ENCODE assay signal across 13 cellular contexts in the genomic region with DNA sequence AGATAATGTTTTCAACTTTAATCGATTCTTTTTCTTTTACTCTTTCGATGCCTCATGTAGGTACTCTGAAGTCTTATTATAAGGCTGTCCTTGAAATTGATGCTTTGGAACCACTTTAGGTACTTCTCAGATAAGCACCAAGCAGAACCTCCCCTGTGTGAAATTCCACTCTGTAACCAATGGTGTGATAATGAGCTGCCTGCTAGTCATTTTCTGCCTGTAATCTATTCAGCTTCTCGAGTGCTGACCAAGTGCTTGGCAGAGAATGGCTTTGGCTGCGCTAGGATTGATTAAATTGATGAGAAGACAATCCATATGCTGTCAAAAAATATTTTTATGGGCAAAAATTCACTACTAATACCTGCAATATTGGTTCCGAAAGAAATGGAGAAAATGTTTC. TPM values are rescaled to one million over a fixed set of nuclear protein-coding genes. Genes with fewer than 3 reads are reported as not detected.
DNase-seq lines count a peak whose midpoint lies in the region; ATAC-seq, FAIRE-seq and TF ChIP-seq lines count a peak whose summit lies in the region.
"Had no signal": no experiment of that assay in that cellular context is flagged by ENCODE, and none has a peak within 500 bp of the region (broad histone marks: within the 10 kb centered on the region; RNA-seq: fewer than 3 reads in every experiment).

No MANE protein-coding gene starts in this region.

- ATAC-seq in K562 (peak; percentile 67), GM21390 (IDR thresholded peaks at IDR 0.05; ENCODE audit: unreplicated experiment) (no peak), sciatic nerve (no peak)
- ATAC-seq: effector memory CD8-positive, alpha-beta T cell; naive thymus-derived CD8-positive, alpha-beta T cell had no signal

- 32% methylated on average over 5 of the region's 5 CpGs for WGBS in K562 (ENCODE audit: insufficient coverage, low coverage, missing lambda C conversion rate)
- WGBS in mesodermal cell (ENCODE audit: insufficient coverage in 2 of 2), 2 experiments = 20 to 72% methylated on average over 1 to 4 of the region's 5 CpGs

- TF ChIP-seq EP300 in K562 (IDR thresholded peaks at IDR 0.05; ENCODE audit: low read length) = no peak

- no peak overlapping the region; the same call in 1 of the 2 replicates for H3K4me2 ChIP-seq in K562 (ENCODE audit: insufficient read depth, low read length)

- POLR2A ChIA-PET in K562 (lab: Yijun Ruan, JAX) = interaction anchor here (0.9 to 1.2 kb wide), 2 partner anchors 10 to 12 kb away, joined by 3 to 4 read pairs; no protein-coding TSS in a partner anchor

- no peaks in the 10 kb centered on the region for H3K9me1 ChIP-seq in K562 (ENCODE audit: control insufficient read depth, insufficient read depth, low read length)

- no peaks in the 10 kb centered on the region for H3K79me2 ChIP-seq in K562 (ENCODE audit: control insufficient read depth, insufficient read depth, low read length)

- no peak for FAIRE-seq in K562 (lab: Jason Lieb, UNC)

- no peaks in the 10 kb centered on the region for H3K9me3 ChIP-seq in K562 (replicated peaks; ENCODE audit: control insufficient read depth, insufficient read depth, low read depth, low read length)
- H3K9me3 ChIP-seq in mesodermal cell (ENCODE audit: control insufficient read depth, low read length) = no peaks in the 10 kb centered on the region
- H3K9me3 ChIP-seq in MG63 = no peaks in the 10 kb centered on the region
- H3K9me3 ChIP-seq in colonic mucosa = no peaks in the 10 kb centered on the region

- H3K4me1 ChIP-seq in K562 (replicated peaks in 1 of 2; ENCODE audit: control insufficient read depth in 2 of 2, insufficient read depth in 2 of 2, low read length in 2 of 2) (no peaks in the 10 kb centered on the region), mesodermal cell (ENCODE audit: control insufficient read depth, insufficient read depth, low read length, poor library complexity, severe bottlenecking) (no peaks in the 10 kb centered on the region), colonic mucosa (no peaks in the 10 kb centered on the region)

- intact Hi-C loops in K562 (cut with micrococcal nuclease) = no loop called here
- intact Hi-C loops in sciatic nerve (cut with DNase I) = no loop called here
- intact Hi-C loops in colonic mucosa (cut with DNase I) = no loop called here

- H3K36me3 ChIP-seq in K562 (ENCODE audit: control insufficient read depth, insufficient read depth, low read length) (no peaks in the 10 kb centered on the region), mesodermal cell (ENCODE audit: control insufficient read depth, insufficient read depth, low read length) (no peaks in the 10 kb centered on the region), MG63 (no peaks in the 10 kb centered on the region), colonic mucosa (no peaks in the 10 kb centered on the region)
- H3K36me3 ChIP-seq: brain microvascular endothelial cell had no signal

- H3K4me3 ChIP-seq in K562 (no peak overlapping the region), mesodermal cell (ENCODE audit: extremely low read depth, insufficient read depth, low read length, poor library complexity, severe bottlenecking) (no peak overlapping the region), MG63 (no peak overlapping the region), colonic mucosa (no peak overlapping the region)

- no peak for TF ChIP-seq RAD21 in K562 (CRISPR knock-in tag; conservative IDR thresholded peaks at IDR 0.05 in 1 of 2, IDR thresholded peaks at IDR 0.05 in 1 of 2)

- BruUV-seq in K562 (replicated peaks; lab: Mats Ljungman, UMichigan) = no TSS peak

- no peak for TF ChIP-seq CTCF in K562 (IDR thresholded peaks at IDR 0.05 in 2 of 3, conservative IDR thresholded peaks at IDR 0.05 in 1 of 3; ENCODE audit: insufficient read depth in 2 of 3, low read depth in 1 of 3, low read length in 3 of 3)
- no peak for TF ChIP-seq CTCF in colonic mucosa (IDR thresholded peaks at IDR 0.05)

- no peak for TF ChIP-seq POLR2A in K562 (conservative IDR thresholded peaks at IDR 0.05)

- DNase-seq in NCI-H1092 (lab: John Stamatoyannopoulos, UW) (peak; percentile 13), NCI-H1930 (lab: John Stamatoyannopoulos, UW) (peak; percentile 25 to 27), K562 (ENCODE audit: extremely low read depth in 1 of 4, low spot score in 3 of 4) (peak in 1 of 4 experiments; percentile 23), MG63 (no peak), sciatic nerve (ENCODE audit: low spot score) (no peak), colonic mucosa (no peak)
- DNase-seq: activated B cell treated with CpG ODN at 0.5 μM for 24 hours; brain microvascular endothelial cell; effector memory CD8-positive, alpha-beta T cell; naive thymus-derived CD8-positive, alpha-beta T cell; NCI-H774 had no signal

- in situ Hi-C loops in K562 (cut with MboI) = no loop called here

- H3K27ac ChIP-seq in K562 (ENCODE audit: extremely low read depth, low read depth, low read length) (no peak overlapping the region), mesodermal cell (ENCODE audit: low read depth, low read length, severe bottlenecking) (peak overlapping the region; percentile 58), colonic mucosa (no peak overlapping the region)
- H3K27ac ChIP-seq: brain microvascular endothelial cell had no signal

- H3K27me3 ChIP-seq in K562 (ENCODE audit: control insufficient read depth in 2 of 2, insufficient read depth in 2 of 2, low read length in 2 of 2) = no peaks in the 10 kb centered on the region
- no peaks in the 10 kb centered on the region for H3K27me3 ChIP-seq in MG63
- H3K27me3 ChIP-seq in colonic mucosa = no peaks in the 10 kb centered on the region
- H3K27me3 ChIP-seq: brain microvascular endothelial cell had no signal

- CTCF ChIA-PET in K562 (lab: Yijun Ruan, JAX; ENCODE audit: low intra/inter-chr PET ratio) = no interaction called here

- no peak overlapping the region for H2AFZ ChIP-seq in K562 (ENCODE audit: low read depth, low read length)

- no peaks in the 10 kb centered on the region for H4K20me1 ChIP-seq in K562 (replicated peaks; ENCODE audit: control insufficient read depth, insufficient read depth, low read length)

- H3K9ac ChIP-seq in K562 (ENCODE audit: insufficient read depth in 1 of 2, low read depth in 2 of 2, low read length in 2 of 2) = no peak overlapping the region
- H3K9ac ChIP-seq in colonic mucosa (ENCODE audit: low read depth in 2 of 2, low read length in 2 of 2) = no peak overlapping the region

TF ChIP-seq in K562, 482 proteins besides CTCF, POLR2A, EP300 and RAD21 (continues in another document):
- TF ChIP-seq ESRRA (IDR thresholded peaks at IDR 0.05; ENCODE audit: borderline replicate concordance, low read depth) (no peak), RBBP5 (IDR thresholded peaks at IDR 0.05; ENCODE audit: borderline replicate concordance, insufficient read depth, low read length, poor library complexity, severe bottlenecking) (no peak), ZNF23 (CRISPR knock-in tag; IDR thresholded peaks at IDR 0.05) (no peak), TGIF2 (CRISPR knock-in tag; IDR thresholded peaks at IDR 0.05) (no peak)
- TF ChIP-seq, protein P1, sequence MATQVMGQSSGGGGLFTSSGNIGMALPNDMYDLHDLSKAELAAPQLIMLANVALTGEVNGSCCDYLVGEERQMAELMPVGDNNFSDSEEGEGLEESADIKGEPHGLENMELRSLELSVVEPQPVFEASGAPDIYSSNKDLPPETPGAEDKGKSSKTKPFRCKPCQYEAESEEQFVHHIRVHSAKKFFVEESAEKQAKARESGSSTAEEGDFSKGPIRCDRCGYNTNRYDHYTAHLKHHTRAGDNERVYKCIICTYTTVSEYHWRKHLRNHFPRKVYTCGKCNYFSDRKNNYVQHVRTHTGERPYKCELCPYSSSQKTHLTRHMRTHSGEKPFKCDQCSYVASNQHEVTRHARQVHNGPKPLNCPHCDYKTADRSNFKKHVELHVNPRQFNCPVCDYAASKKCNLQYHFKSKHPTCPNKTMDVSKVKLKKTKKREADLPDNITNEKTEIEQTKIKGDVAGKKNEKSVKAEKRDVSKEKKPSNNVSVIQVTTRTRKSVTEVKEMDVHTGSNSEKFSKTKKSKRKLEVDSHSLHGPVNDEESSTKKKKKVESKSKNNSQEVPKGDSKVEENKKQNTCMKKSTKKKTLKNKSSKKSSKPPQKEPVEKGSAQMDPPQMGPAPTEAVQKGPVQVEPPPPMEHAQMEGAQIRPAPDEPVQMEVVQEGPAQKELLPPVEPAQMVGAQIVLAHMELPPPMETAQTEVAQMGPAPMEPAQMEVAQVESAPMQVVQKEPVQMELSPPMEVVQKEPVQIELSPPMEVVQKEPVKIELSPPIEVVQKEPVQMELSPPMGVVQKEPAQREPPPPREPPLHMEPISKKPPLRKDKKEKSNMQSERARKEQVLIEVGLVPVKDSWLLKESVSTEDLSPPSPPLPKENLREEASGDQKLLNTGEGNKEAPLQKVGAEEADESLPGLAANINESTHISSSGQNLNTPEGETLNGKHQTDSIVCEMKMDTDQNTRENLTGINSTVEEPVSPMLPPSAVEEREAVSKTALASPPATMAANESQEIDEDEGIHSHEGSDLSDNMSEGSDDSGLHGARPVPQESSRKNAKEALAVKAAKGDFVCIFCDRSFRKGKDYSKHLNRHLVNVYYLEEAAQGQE (CRISPR knock-in tag; IDR thresholded peaks at IDR 0.05; ENCODE audit: low read depth) = no peak

RNA-seq across cellular contexts. Expression of a gene that starts 42.7 kb away (rescaled TPM):
- 24.7 and 55.6 TPM in 2 replicates for total RNA-seq in K562 (2011; cell fraction: chromatin; rRNA removed; ENCODE audit: low replicate concordance)
- total RNA-seq in K562 (2011; cell fraction: nucleolus; rRNA removed) = 10.7 and 11.5 TPM in 2 replicates
- total RNA-seq in K562 (2011; cell fraction: nucleoplasm; rRNA removed) = 17.2 and 27.6 TPM in 2 replicates
- total RNA-seq in K562 (2014; rRNA removed) (4.9 and 5.5 TPM in 2 replicates), K562 (2014; rRNA removed; fragmentation: Illumina TruSeq; extraction: Trizol) (7.5 TPM in 2 replicates), K562 (2015; rRNA removed; fragmentation: Illumina TruSeq; extraction: Trizol) (7.2 and 8.0 TPM in 2 replicates), K562 (2021) (8.4 and 9.2 TPM in 2 replicates), sciatic nerve (33.2 TPM), colonic mucosa (10 to 100 TPM; 13.9 to 21.5 TPM)
- polyA plus RNA-seq in K562 (2011; rRNA removed) (12.0 and 18.0 TPM in 2 replicates), K562 (2014; fragmentation: Illumina TruSeq; extraction: Trizol) (9.5 and 11.5 TPM in 2 replicates), K562 (2014; fragmentation: Nextera tagmentation; extraction: Ambion mirVana) (1 to 10 TPM; 5.4 to 5.9 TPM), K562 (2014; rRNA removed) (8.5 and 12.2 TPM in 2 replicates)
- polyA plus RNA-seq in K562 (2011; cell fraction: cytosol; rRNA removed) = 4.7 and 7.2 TPM in 2 replicates
- 25.2 and 26.4 TPM in 2 replicates for polyA plus RNA-seq in K562 (2011; cell fraction: nucleus; rRNA removed)
- polyA plus RNA-seq in K562 (2012) = 7.1 and 9.3 TPM in 2 replicates
- polyA minus RNA-seq in K562 (2011; rRNA and poly(A)+ RNA removed) = 17.4 and 17.9 TPM in 2 replicates
- polyA minus RNA-seq in K562 (2011; cell fraction: cytosol; rRNA and poly(A)+ RNA removed) = 3.3 and 6.7 TPM in 2 replicates
- polyA minus RNA-seq in K562 (2011; cell fraction: nucleus; rRNA and poly(A)+ RNA removed) = 10.8 and 17.1 TPM in 2 replicates
- 12.5 TPM for polyA plus RNA-seq in mesodermal cell (2013, experiment 1 of 2)
- 14.0 TPM for polyA plus RNA-seq in mesodermal cell (2013, experiment 2 of 2)
- 6.4 and 21.9 TPM in 2 replicates for total RNA-seq in MG63 (2014; rRNA removed; shearing (Covaris generic); ENCODE audit: low replicate concordance)

Comparison
In these comparisons a context has a peak if more than half of its experiments do, and no peak if none do; other contexts are left out.
1. DNase-seq: peak in NCI-H1092 (single experiment) and NCI-H1930 (2 of 2); none in MG63 (single experiment), sciatic nerve (single experiment) and colonic mucosa (single experiment).